In the genomic region with DNA sequence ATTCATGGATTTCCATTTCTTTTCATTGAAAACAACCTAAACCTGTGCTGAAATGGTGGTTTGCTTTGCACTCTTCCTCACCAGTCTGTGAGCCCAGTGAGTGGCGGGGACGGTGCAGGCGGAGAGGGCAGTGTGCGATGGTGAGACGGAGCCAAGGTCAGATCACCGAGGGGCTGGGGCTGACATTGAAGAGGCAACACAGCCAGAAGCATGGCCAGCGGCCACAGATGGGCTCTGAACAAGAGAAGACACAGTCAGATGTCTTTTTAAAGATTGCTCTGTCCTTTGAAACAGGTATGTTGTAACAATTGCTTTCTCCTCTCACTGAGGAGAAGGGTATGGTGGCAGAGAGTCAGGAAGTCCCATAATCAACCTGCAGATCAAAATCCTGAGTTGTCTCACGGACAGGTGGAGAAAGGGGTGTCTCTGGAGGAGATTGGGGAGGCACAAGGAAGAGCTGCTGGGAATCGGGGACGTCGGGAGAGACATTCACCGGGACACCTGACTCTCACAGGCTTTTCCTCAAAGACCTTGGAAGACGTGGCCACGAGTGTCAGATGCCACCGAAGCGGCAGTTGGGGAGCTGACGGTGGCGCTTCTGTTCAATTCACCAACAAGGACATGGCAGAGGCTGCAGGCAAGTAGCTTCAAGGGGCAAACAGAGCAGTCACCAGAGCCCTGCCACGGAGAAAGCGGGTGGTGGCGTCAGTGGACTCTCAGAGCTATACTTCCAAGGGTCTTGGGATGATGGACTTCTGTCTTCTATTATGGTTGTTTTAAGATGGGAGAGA, we compare ENCODE assay signal across 17 cellular contexts. TPM values are rescaled to one million over a fixed set of nuclear protein-coding genes. Genes with fewer than 3 reads are reported as not detected.
A peak's percentile ranks its signal among the peaks of the same experiment; 100 is the strongest.
DNase-seq lines count a peak whose midpoint lies in the region; ATAC-seq, FAIRE-seq and TF ChIP-seq lines count a peak whose summit lies in the region.
"Had no signal": no experiment of that assay in that cellular context is flagged by ENCODE, and none has a peak within 500 bp of the region (broad histone marks: within the 10 kb centered on the region; RNA-seq: fewer than 3 reads in every experiment).

No MANE protein-coding gene starts in this region.

- FAIRE-seq in D721Med (lab: Jason Lieb, UNC) (peak; percentile 16), kidney (lab: Jason Lieb, UNC) (no peak)
- FAIRE-seq: A204.1, G401.6, GM12891, H1 had no signal

- H3K4me3 ChIP-seq in HL-60 (replicated peaks; ENCODE audit: insufficient read depth, low read length): no peak overlapping the region
- H3K4me3 ChIP-seq in kidney (ENCODE audit: low read length in 2 of 2): no peak overlapping the region
- H3K4me3 ChIP-seq: HAP-1 had no signal

- H3K4me1 ChIP-seq in kidney (ENCODE audit: control insufficient read depth in 1 of 2, insufficient read depth in 1 of 2, low read depth in 1 of 2, low read length in 2 of 2): no peaks in the 10 kb centered on the region
- H3K4me1 ChIP-seq: HAP-1 had no signal

- H3K27ac ChIP-seq in HL-60 (replicated peaks): peak overlapping the region; percentile 82
- no peak overlapping the region for H3K27ac ChIP-seq in kidney (ENCODE audit: low read depth in 2 of 2, low read length in 2 of 2)

- no peak for ATAC-seq in GM18907 (IDR thresholded peaks at IDR 0.05; ENCODE audit: unreplicated experiment)

- H3K36me3 ChIP-seq in kidney (ENCODE audit: control insufficient read depth in 1 of 2, insufficient read depth in 2 of 2, low read length in 2 of 2): no peaks in the 10 kb centered on the region
- H3K36me3 ChIP-seq: HAP-1 had no signal

- H3K9ac ChIP-seq in kidney (ENCODE audit: low read length in 2 of 2): no peak overlapping the region

- DNase-seq in D721Med (ENCODE audit: insufficient read length, low spot score) (no peak), HL-60 (ENCODE audit: low read depth in 1 of 2, low spot score in 1 of 2) (no peak), kidney (peak; percentile 57), posterior vena cava (ENCODE audit: low spot score) (peak; percentile 65), Kasumi-1 (lab: John Stamatoyannopoulos, UW) (no peak)
- no peak for DNase-seq in stimulated activated naive CD4-positive, alpha-beta T cell (lab: John Stamatoyannopoulos, UW)
- DNase-seq: C1 segment of cervical spinal cord; Calu3; CD4-positive, alpha-beta T cell; DMS79 treated with DMSO at 0.1 percent for 48 hours; EL had no signal

- TF ChIP-seq CTCF in D721Med (IDR thresholded peaks at IDR 0.05; ENCODE audit: insufficient read depth, missing control alignments) (no peak), HL-60 (IDR thresholded peaks at IDR 0.05; ENCODE audit: insufficient read depth, low read length) (no peak), kidney (IDR thresholded peaks at IDR 0.05; ENCODE audit: borderline replicate concordance, extremely low read depth, insufficient read depth) (no peak)

- no peaks in the 10 kb centered on the region for H3K9me3 ChIP-seq in kidney (ENCODE audit: control insufficient read depth in 1 of 2, low read length in 2 of 2)
- H3K9me3 ChIP-seq: HAP-1 had no signal

- no peaks in the 10 kb centered on the region for H3K27me3 ChIP-seq in HL-60 (ENCODE audit: insufficient read depth, poor library complexity, severe bottlenecking)

- intact Hi-C loops in kidney (cut with DNase I): no loop called here
- intact Hi-C loops in posterior vena cava (cut with DNase I): no loop called here

RNA-seq across cellular contexts. Expression of a gene that starts 12.1 kb away (rescaled TPM):
- total RNA-seq in kidney (28.7 TPM), posterior vena cava (10 to 100 TPM; 24.3 to 32.5 TPM)
- 6.7 TPM for polyA plus RNA-seq in kidney (ENCODE audit: insufficient read depth, low read depth, low replicate concordance)

Comparison
In these comparisons a context has a peak if more than half of its experiments do, and no peak if none do; other contexts are left out.
1. DNase-seq: peak in kidney (single experiment) and posterior vena cava (single experiment); none in D721Med (single experiment), HL-60 (0 of 2), Kasumi-1 (0 of 2) and stimulated activated naive CD4-positive, alpha-beta T cell (0 of 6).